16 cellular contexts compared by ENCODE assay signal in the genomic region with DNA sequence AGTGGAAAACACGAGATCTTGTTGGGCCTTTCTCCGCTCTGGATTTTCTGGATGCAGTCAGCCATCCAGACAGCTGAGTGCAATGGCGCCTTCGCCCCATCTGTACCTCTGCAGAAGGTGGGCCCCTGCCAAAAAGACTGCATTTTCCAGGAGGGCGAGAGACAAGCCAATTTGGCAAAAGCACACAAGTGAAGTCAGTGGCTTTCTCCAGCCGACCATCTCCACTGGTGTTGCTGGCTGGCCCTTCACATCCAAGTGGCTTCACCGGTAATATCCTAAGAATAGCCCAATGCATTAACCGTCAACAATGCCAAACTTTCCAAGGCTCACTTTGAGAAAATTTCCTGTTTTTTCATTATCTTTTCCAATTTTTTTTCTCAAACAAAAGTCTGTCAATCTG.
"Had no signal": no experiment of that assay in that cellular context is flagged by ENCODE, and none has a peak within 500 bp of the region (broad histone marks: within the 10 kb centered on the region; RNA-seq: fewer than 3 reads in every experiment).

No MANE protein-coding gene starts in this region.

- H3K36me3 ChIP-seq: esophagus squamous epithelium, gastroesophageal sphincter, neutrophil, sigmoid colon, stomach, thoracic aorta, transverse colon had no signal

- DNase-seq: effector memory CD8-positive, alpha-beta T cell; esophagus squamous epithelium; foreskin fibroblast; glutamatergic neuron; mammary epithelial cell; mucosa of descending colon; naive thymus-derived CD8-positive, alpha-beta T cell; sigmoid colon; stimulated activated CD4-positive, alpha-beta T cell treated with anti-CD3 and anti-CD28 coated beads, Interleukin-12 subunit alpha, Interleukin-12 subunit beta, amount 100 ng/mL, for 4 hours; stimulated activated naive CD4-positive, alpha-beta T cell; stomach; transverse colon had no signal

- H3K4me1 ChIP-seq: esophagus squamous epithelium, gastroesophageal sphincter, sigmoid colon, stomach, transverse colon had no signal

- H3K27ac ChIP-seq: esophagus squamous epithelium, gastroesophageal sphincter, neutrophil, sigmoid colon, skin epidermis, stomach, thoracic aorta, transverse colon had no signal

- H3K27me3 ChIP-seq: esophagus squamous epithelium, gastroesophageal sphincter, neutrophil, sigmoid colon, stomach, transverse colon had no signal

- H3K4me3 ChIP-seq: esophagus squamous epithelium, gastroesophageal sphincter, mucosa of descending colon, sigmoid colon, skin epidermis, stomach, thoracic aorta, transverse colon had no signal
